ENCODE assay signal across 10 cellular contexts in the genomic region with DNA sequence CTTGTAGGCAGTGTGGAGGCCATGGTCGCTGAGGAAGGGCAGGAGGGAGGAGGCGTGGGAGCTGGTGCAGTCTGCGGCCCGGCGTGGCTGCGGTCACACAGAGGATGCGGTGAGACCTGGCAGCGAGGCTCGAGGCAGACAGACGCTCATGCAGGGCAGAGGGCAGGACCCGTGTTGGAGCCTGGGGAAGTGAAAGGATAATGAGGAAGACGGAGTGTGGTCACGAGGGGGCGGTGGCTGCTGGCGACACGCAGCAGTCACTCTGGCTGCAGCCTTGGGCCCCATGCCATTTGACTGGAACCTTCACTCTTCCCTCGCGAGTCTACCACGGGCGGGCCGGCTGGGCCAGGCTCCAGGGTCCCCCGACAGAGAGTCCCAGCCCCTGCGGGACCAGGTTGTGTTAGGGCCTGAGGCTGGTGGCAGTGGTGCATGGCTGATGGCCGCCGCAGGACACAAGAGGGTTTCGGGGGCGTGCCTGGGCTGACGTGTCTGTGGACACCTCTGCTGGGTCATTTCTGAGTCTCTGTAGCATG.
DNase-seq lines count a peak whose midpoint lies in the region; ATAC-seq, FAIRE-seq and TF ChIP-seq lines count a peak whose summit lies in the region.
"Had no signal": no experiment of that assay in that cellular context is flagged by ENCODE, and none has a peak within 500 bp of the region (broad histone marks: within the 10 kb centered on the region; RNA-seq: fewer than 3 reads in every experiment).

No MANE protein-coding gene starts in this region.

- peaks cover 19% of the 10 kb centered on the region for H3K36me3 Mint-ChIP-seq in astrocyte (ENCODE audit: low read depth, unreplicated experiment)
- no peaks in the 10 kb centered on the region for H3K36me3 Mint-ChIP-seq in naive B cell

- H3K27me3 Mint-ChIP-seq in astrocyte (ENCODE audit: low read depth, unreplicated experiment) (no peaks in the 10 kb centered on the region), naive B cell (peaks cover 8 to 27% (median 12%) of the 10 kb centered on the region in 3 donors)

- intact Hi-C loops in vagina (cut with DNase I): no loop called here

- H3K27me3 ChIP-seq in astrocyte (ENCODE audit: insufficient read depth, low read length): no peaks in the 10 kb centered on the region
- no peaks in the 10 kb centered on the region for H3K27me3 ChIP-seq in vagina

- H3K9ac ChIP-seq in astrocyte (ENCODE audit: low read length): no peak overlapping the region

- H3K79me2 ChIP-seq in astrocyte (ENCODE audit: insufficient read depth, low read length): peaks cover 60% of the 10 kb centered on the region

- H3K4me3 ChIP-seq in astrocyte (ENCODE audit: insufficient read depth, low read depth, low read length): no peak overlapping the region
- H3K4me3 ChIP-seq in vagina: no peak overlapping the region
- H3K4me3 ChIP-seq: SK-N-MC had no signal

- H3K9me3 ChIP-seq in astrocyte (ENCODE audit: insufficient read depth, low read depth, low read length): no peaks in the 10 kb centered on the region
- no peaks in the 10 kb centered on the region for H3K9me3 ChIP-seq in vagina

- TF ChIP-seq POLR2A in vagina (IDR thresholded peaks at IDR 0.05): no peak

- peak; percentile 90 for DNase-seq in GDM1 (lab: John Stamatoyannopoulos, UW)
- DNase-seq in astrocyte (ENCODE audit: low read depth): peak; percentile 33
- DNase-seq in naive B cell: no peak
- no peak for DNase-seq in vagina (ENCODE audit: extremely low spot score in 2 of 2)
- no peak for DNase-seq in NCI-H774 (lab: John Stamatoyannopoulos, UW)
- DNase-seq in activated CD4-positive, alpha-beta T cell treated with anti-CD3 and anti-CD28 coated beads for 1 hour: no peak
- DNase-seq: EL had no signal

- ATAC-seq in HG03159 (IDR thresholded peaks at IDR 0.05; ENCODE audit: unreplicated experiment): peak; percentile 49
- ATAC-seq in naive B cell (ENCODE audit: low read depth in 2 of 2): peak; percentile 92 to 93
- no peak for ATAC-seq in GM18909 (IDR thresholded peaks at IDR 0.05; ENCODE audit: poor library complexity, unreplicated experiment)

- H3K27ac ChIP-seq in astrocyte (ENCODE audit: low read depth, low read length) (no peak overlapping the region), vagina (no peak overlapping the region)
- H3K27ac ChIP-seq: SK-N-MC had no signal

- H3K4me1 ChIP-seq in astrocyte (ENCODE audit: insufficient read depth, low read length): peaks cover 44% of the 10 kb centered on the region
- peaks cover 35% of the 10 kb centered on the region for H3K4me1 ChIP-seq in vagina

- H3K9me3 Mint-ChIP-seq in astrocyte (ENCODE audit: unreplicated experiment) (no peaks in the 10 kb centered on the region), naive B cell (peaks cover 0 to 2% (median 0%) of the 10 kb centered on the region in 7 donors)

- peak overlapping the region; percentile 5 for H3K4me2 ChIP-seq in astrocyte (ENCODE audit: low read length)

- H3K4me1 Mint-ChIP-seq in astrocyte (ENCODE audit: low read depth, unreplicated experiment): peaks cover 23% of the 10 kb centered on the region
- H3K4me1 Mint-ChIP-seq in naive B cell: peaks cover 28 to 38% (median 36%) of the 10 kb centered on the region in 3 donors

- H3K4me3 Mint-ChIP-seq in astrocyte (ENCODE audit: unreplicated experiment) (no peak overlapping the region), naive B cell (peak overlapping the region in 5 of 8 donors; percentile 13 to 66 (median 20))

- no peak for FAIRE-seq in astrocyte (lab: Jason Lieb, UNC)

- no peak for TF ChIP-seq CTCF in astrocyte (IDR thresholded peaks at IDR 0.05; ENCODE audit: insufficient read depth, low read depth, low read length)
- TF ChIP-seq CTCF in vagina (IDR thresholded peaks at IDR 0.05): no peak

- H3K27ac Mint-ChIP-seq in astrocyte (ENCODE audit: unreplicated experiment) (no peak overlapping the region), naive B cell (peak overlapping the region in 4 of 6 donors; percentile 45 to 95 (median 87))

- H4K20me1 ChIP-seq in astrocyte (ENCODE audit: insufficient read depth, low read length): peaks cover 64% of the 10 kb centered on the region

- H2AFZ ChIP-seq in astrocyte (ENCODE audit: low read depth, low read length): no peak overlapping the region

- H3K36me3 ChIP-seq in astrocyte (ENCODE audit: insufficient read depth, low read length) (no peaks in the 10 kb centered on the region), vagina (no peaks in the 10 kb centered on the region)

Comparison
In these comparisons a context has a peak if more than half of its experiments do, and no peak if none do; other contexts are left out.
1. DNase-seq: peak in GDM1 (single experiment) and astrocyte (single experiment); none in naive B cell (single experiment), vagina (0 of 2), NCI-H774 (single experiment) and activated CD4-positive, alpha-beta T cell treated with anti-CD3 and anti-CD28 coated beads for 1 hour (single experiment).